22 cellular contexts compared by ENCODE assay signal in genomic region chr11:78499971-78500370, GRCh38.
DNase-seq lines count a peak whose midpoint lies in the region; ATAC-seq, FAIRE-seq and TF ChIP-seq lines count a peak whose summit lies in the region.
"Had no signal": no experiment of that assay in that cellular context is flagged by ENCODE, and none has a peak within 500 bp of the region (broad histone marks: within the 10 kb centered on the region; RNA-seq: fewer than 3 reads in every experiment).

No MANE protein-coding gene starts in this region.

- no peak overlapping the region for H3K27ac ChIP-seq in right atrium auricular region
- H3K27ac ChIP-seq: 22Rv1, RWPE1 had no signal

- intact Hi-C loops in activated CD4-positive, alpha-beta T cell treated with anti-CD3 and anti-CD28 coated beads, Interleukin-2, amount 10 ng/mL, durations not matched to agents 24 days and 14 days (cut with micrococcal nuclease): no loop called here
- intact Hi-C loops in natural killer cell (cut with micrococcal nuclease): no loop called here

- no peaks in the 10 kb centered on the region for H3K9me3 ChIP-seq in right atrium auricular region

- peaks cover 0 to 14% of the 10 kb centered on the region in 2 donors for H3K4me1 ChIP-seq in right atrium auricular region

- peaks cover 12% of the 10 kb centered on the region for H3K36me3 Mint-ChIP-seq in activated CD4-positive, alpha-beta T cell treated with anti-CD3 and anti-CD28 coated beads, Interleukin-2, amount 10 ng/mL, durations not matched to agents 24 days and 14 days (ENCODE audit: low read depth)
- no peaks in the 10 kb centered on the region for H3K36me3 Mint-ChIP-seq in natural killer cell

- no peaks in the 10 kb centered on the region for H3K27me3 ChIP-seq in bronchial epithelial cell (ENCODE audit: control insufficient read depth, insufficient read depth, low read length)
- H3K27me3 ChIP-seq in right atrium auricular region: no peaks in the 10 kb centered on the region

- ATAC-seq in natural killer cell (no peak), GM21619 (IDR thresholded peaks at IDR 0.05; ENCODE audit: unreplicated experiment) (no peak)
- ATAC-seq: PC-3 had no signal

- no peak for FAIRE-seq in bronchial epithelial cell (lab: Jason Lieb, UNC)

- H3K27me3 Mint-ChIP-seq in activated CD4-positive, alpha-beta T cell treated with anti-CD3 and anti-CD28 coated beads, Interleukin-2, amount 10 ng/mL, durations not matched to agents 24 days and 14 days: no peaks in the 10 kb centered on the region
- no peaks in the 10 kb centered on the region for H3K27me3 Mint-ChIP-seq in natural killer cell (ENCODE audit: low read depth in 2 of 2)
- H3K27me3 Mint-ChIP-seq: B cell; CD4-positive, CD25-positive, alpha-beta regulatory T cell had no signal

- no peak overlapping the region for H3K4me3 Mint-ChIP-seq in activated CD4-positive, alpha-beta T cell treated with anti-CD3 and anti-CD28 coated beads, Interleukin-2, amount 10 ng/mL, durations not matched to agents 24 days and 14 days
- H3K4me3 Mint-ChIP-seq in natural killer cell: no peak overlapping the region
- H3K4me3 Mint-ChIP-seq: B cell; CD4-positive, CD25-positive, alpha-beta regulatory T cell had no signal

- DNase-seq in NCI-H2227 treated with DMSO at 0.1 percent for 48 hours (lab: John Stamatoyannopoulos, UW): peak; percentile 29
- no peak for DNase-seq in NCI-H2227 (lab: John Stamatoyannopoulos, UW; ENCODE audit: unreplicated experiment)
- peak; percentile 8 for DNase-seq in bronchial epithelial cell (ENCODE audit: low read depth)
- DNase-seq in fibroblast of pulmonary artery (ENCODE audit: low read depth): peak; percentile 5
- DNase-seq in activated CD4-positive, alpha-beta T cell treated with anti-CD3 and anti-CD28 coated beads, Interleukin-2, amount 10 ng/mL, durations not matched to agents 24 days and 14 days: no peak
- no peak for DNase-seq in natural killer cell
- no peak for DNase-seq in right atrium auricular region (ENCODE audit: low spot score)
- DNase-seq: CD4-positive, CD25-positive, alpha-beta regulatory T cell; COR-L47; H7; KBM-7; MV-4-11; NCI-H187; NCI-H2107; NCI-H345; NCI-H524 treated with DMSO at 0.1 percent for 48 hours; PC-3; SIG-M5 had no signal

- H3K27ac Mint-ChIP-seq in activated CD4-positive, alpha-beta T cell treated with anti-CD3 and anti-CD28 coated beads, Interleukin-2, amount 10 ng/mL, durations not matched to agents 24 days and 14 days: no peak overlapping the region
- H3K27ac Mint-ChIP-seq in natural killer cell: no peak overlapping the region
- H3K27ac Mint-ChIP-seq: B cell; CD4-positive, CD25-positive, alpha-beta regulatory T cell had no signal

- peaks cover 10% of the 10 kb centered on the region for H3K4me1 Mint-ChIP-seq in activated CD4-positive, alpha-beta T cell treated with anti-CD3 and anti-CD28 coated beads, Interleukin-2, amount 10 ng/mL, durations not matched to agents 24 days and 14 days
- H3K4me1 Mint-ChIP-seq in natural killer cell: peaks cover 13 to 20% of the 10 kb centered on the region in 2 donors

- no peaks in the 10 kb centered on the region for H3K36me3 ChIP-seq in bronchial epithelial cell (ENCODE audit: control insufficient read depth, insufficient read depth, low read length)
- H3K36me3 ChIP-seq in right atrium auricular region: no peaks in the 10 kb centered on the region

- H3K4me3 ChIP-seq in bronchial epithelial cell (ENCODE audit: low read depth, low read length): no peak overlapping the region
- H3K4me3 ChIP-seq in fibroblast of pulmonary artery (replicated peaks; ENCODE audit: low read depth, low read length): no peak overlapping the region
- no peak overlapping the region for H3K4me3 ChIP-seq in right atrium auricular region

- TF ChIP-seq CTCF in bronchial epithelial cell (IDR thresholded peaks at IDR 0.05; ENCODE audit: insufficient read depth, low read length, severe bottlenecking) (no peak), fibroblast of pulmonary artery (IDR thresholded peaks at IDR 0.05; ENCODE audit: low read length, missing control alignments) (no peak), natural killer cell (IDR thresholded peaks at IDR 0.05) (no peak), right atrium auricular region (IDR thresholded peaks at IDR 0.05) (no peak)

- no peaks in the 10 kb centered on the region for H3K9me3 Mint-ChIP-seq in activated CD4-positive, alpha-beta T cell treated with anti-CD3 and anti-CD28 coated beads, Interleukin-2, amount 10 ng/mL, durations not matched to agents 24 days and 14 days
- H3K9me3 Mint-ChIP-seq in natural killer cell: no peaks in the 10 kb centered on the region

Comparison
In these comparisons a context has a peak if more than half of its experiments do, and no peak if none do; other contexts are left out.
1. DNase-seq: peak in NCI-H2227 treated with DMSO at 0.1 percent for 48 hours (single experiment), bronchial epithelial cell (single experiment) and fibroblast of pulmonary artery (single experiment); none in NCI-H2227 (single experiment), activated CD4-positive, alpha-beta T cell treated with anti-CD3 and anti-CD28 coated beads, Interleukin-2, amount 10 ng/mL, durations not matched to agents 24 days and 14 days (single experiment), natural killer cell (single experiment) and right atrium auricular region (single experiment).